Comparison of ENCODE assay signal across 1 cellular context in the genomic region with DNA sequence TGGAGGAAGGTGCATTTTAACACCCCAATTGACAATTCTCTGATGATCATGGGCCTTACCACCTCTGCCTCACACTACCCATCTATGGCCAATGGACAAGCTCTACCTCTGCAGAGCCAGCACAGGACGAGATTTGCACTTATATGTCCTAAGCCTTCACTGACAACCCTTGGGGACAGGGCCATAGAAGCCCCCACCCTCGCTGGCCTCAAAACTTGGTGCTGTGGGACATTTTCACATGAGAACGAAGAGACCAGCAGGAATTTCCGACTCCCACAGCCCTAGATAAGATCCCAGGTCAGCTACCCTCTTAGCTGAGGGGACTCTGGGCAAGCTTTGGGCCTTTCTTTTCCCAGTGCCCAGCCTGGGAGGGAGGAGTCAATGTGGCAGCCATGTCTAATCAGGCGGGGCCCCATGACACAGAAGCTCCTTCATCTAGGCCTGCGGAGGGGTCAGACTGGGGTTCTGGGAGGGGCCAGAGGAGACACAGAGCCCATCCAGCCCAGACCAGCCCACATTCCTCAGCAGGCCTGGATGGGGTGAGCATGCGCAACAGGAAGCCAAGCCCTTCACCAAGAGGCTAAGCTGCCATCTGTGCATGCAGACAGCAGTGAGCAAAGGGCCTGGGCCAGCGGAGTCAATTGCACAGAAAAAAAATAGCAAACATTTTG.
TF ChIP-seq lines count a peak whose summit lies in the region.

No MANE protein-coding gene starts in this region.

TF ChIP-seq in K562, 482 proteins besides CTCF, POLR2A, EP300 and RAD21 (continued from another document):
- TF ChIP-seq PATZ1 (CRISPR knock-in tag; IDR thresholded peaks at IDR 0.05; ENCODE audit: borderline replicate concordance), result no peak
- no peak for TF ChIP-seq MTA3 (IDR thresholded peaks at IDR 0.05; ENCODE audit: borderline replicate concordance)
- no peak for TF ChIP-seq ZC3H11A (IDR thresholded peaks at IDR 0.05; ENCODE audit: low read depth, low read length)
- no peak for TF ChIP-seq ZNF668 (CRISPR knock-in tag; IDR thresholded peaks at IDR 0.05)
- no peak for TF ChIP-seq EZH2 (IDR thresholded peaks at IDR 0.05; ENCODE audit: borderline replicate concordance, low read depth, low read length)
- no peak for TF ChIP-seq EGR1 (conservative IDR thresholded peaks at IDR 0.05)
- TF ChIP-seq PCBP2 (IDR thresholded peaks at IDR 0.05; ENCODE audit: low read depth, low read length, poor library complexity, severe bottlenecking), result no peak
- no peak for TF ChIP-seq CCAR2 (IDR thresholded peaks at IDR 0.05; ENCODE audit: low read depth, low read length)
- TF ChIP-seq ZNF583 (CRISPR knock-in tag; IDR thresholded peaks at IDR 0.05), result no peak
